In the genomic region with DNA sequence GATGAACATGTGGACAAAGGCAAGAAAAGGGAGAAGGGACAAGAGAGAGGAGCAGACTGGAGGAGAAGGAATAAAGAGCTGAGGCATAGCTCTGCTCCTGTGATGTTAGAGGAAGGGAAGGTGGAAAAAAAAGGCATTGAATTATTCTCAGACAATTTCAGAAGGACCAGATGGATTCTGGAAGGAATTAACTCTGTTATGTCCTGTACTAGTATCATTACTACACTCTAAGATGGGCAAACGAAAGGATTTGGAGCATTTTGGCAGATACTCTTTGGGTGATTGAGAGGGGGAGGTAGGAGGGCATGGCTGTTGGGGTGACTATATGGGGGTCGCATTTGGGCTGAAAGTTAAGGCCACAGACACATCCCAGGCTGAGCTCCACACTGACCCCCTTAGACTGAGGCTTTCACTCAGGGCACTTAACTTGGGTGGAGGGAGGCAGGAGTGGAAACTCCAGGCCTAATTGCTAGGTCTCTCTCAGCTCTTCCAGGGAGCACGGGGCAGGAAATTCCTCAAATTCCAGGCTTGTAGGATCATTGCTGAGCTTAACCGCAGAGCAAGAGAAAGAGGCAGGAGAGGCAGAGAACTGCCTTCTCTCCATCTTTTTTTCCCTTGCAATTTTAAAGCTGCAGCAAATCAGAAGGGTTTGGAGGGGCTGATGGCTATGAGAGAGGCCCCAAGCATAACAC, we compare ENCODE assay signal across 8 cellular contexts. TPM values are rescaled to one million over a fixed set of nuclear protein-coding genes. Genes with fewer than 3 reads are reported as not detected.
DNase-seq lines count a peak whose midpoint lies in the region; ATAC-seq, FAIRE-seq and TF ChIP-seq lines count a peak whose summit lies in the region.

No MANE protein-coding gene starts in this region.

- TF ChIP-seq POLR2A in H54 (IDR thresholded peaks at IDR 0.05; ENCODE audit: low read depth, low read length) (peak; percentile 21; the same call in 1 of the 2 replicates), gastrocnemius medialis (IDR thresholded peaks at IDR 0.05) (no peak)

- H3K27ac ChIP-seq in astrocyte (ENCODE audit: low read depth, low read length) (peak overlapping the region; percentile 97), hepatocyte (peak overlapping the region; percentile 96), gastrocnemius medialis (peak overlapping the region; percentile 49 to 75 (median 66))

- H3K4me1 ChIP-seq in astrocyte (ENCODE audit: insufficient read depth, low read length) (peaks cover 59% of the 10 kb centered on the region), hepatocyte (ENCODE audit: insufficient read depth) (peaks cover 52% of the 10 kb centered on the region), gastrocnemius medialis (peaks cover 28 to 33% of the 10 kb centered on the region in 2 donors)

- FAIRE-seq in H54 (lab: Jason Lieb, UNC) (no peak), astrocyte (lab: Jason Lieb, UNC) (peak; percentile 99)

- H3K4me1 Mint-ChIP-seq in astrocyte (ENCODE audit: low read depth, unreplicated experiment) = peaks cover 91% of the 10 kb centered on the region

- H3K27me3 ChIP-seq in astrocyte (ENCODE audit: insufficient read depth, low read length) = no peaks in the 10 kb centered on the region
- no peaks in the 10 kb centered on the region for H3K27me3 ChIP-seq in hepatocyte
- no peaks in the 10 kb centered on the region for H3K27me3 ChIP-seq in gastrocnemius medialis

- H3K9me2 ChIP-seq in hepatocyte (replicated peaks; ENCODE audit: insufficient read depth) = no peaks in the 10 kb centered on the region

- H3K4me2 ChIP-seq in astrocyte (ENCODE audit: low read length) (peak overlapping the region; percentile 86), hepatocyte (peak overlapping the region; percentile 66)

- H3K4me3 ChIP-seq in astrocyte (ENCODE audit: insufficient read depth, low read depth, low read length) (peak overlapping the region; percentile 34), hepatocyte (no peak overlapping the region), gastrocnemius medialis (no peak overlapping the region)

- peak overlapping the region; percentile 60 for H3K4me3 Mint-ChIP-seq in astrocyte (ENCODE audit: unreplicated experiment)

- H4K20me1 ChIP-seq in astrocyte (ENCODE audit: insufficient read depth, low read length) (no peaks in the 10 kb centered on the region), hepatocyte (ENCODE audit: insufficient read depth, poor library complexity, severe bottlenecking) (no peaks in the 10 kb centered on the region)

- peaks cover 5% of the 10 kb centered on the region for H3K36me3 Mint-ChIP-seq in astrocyte (ENCODE audit: low read depth, unreplicated experiment)

- H3K36me3 ChIP-seq in astrocyte (ENCODE audit: insufficient read depth, low read length) = no peaks in the 10 kb centered on the region
- H3K36me3 ChIP-seq in hepatocyte (replicated peaks; ENCODE audit: insufficient read depth, low read depth) = no peaks in the 10 kb centered on the region
- H3K36me3 ChIP-seq in gastrocnemius medialis = no peaks in the 10 kb centered on the region

- no peaks in the 10 kb centered on the region for H3K9me3 Mint-ChIP-seq in astrocyte (ENCODE audit: unreplicated experiment)

- H2AFZ ChIP-seq in astrocyte (ENCODE audit: low read depth, low read length) (no peak overlapping the region), hepatocyte (no peak overlapping the region)

- H3K79me2 ChIP-seq in astrocyte (ENCODE audit: insufficient read depth, low read length) (peaks cover 87% of the 10 kb centered on the region), hepatocyte (peaks cover 79% of the 10 kb centered on the region)

- H3K27me3 Mint-ChIP-seq in astrocyte (ENCODE audit: low read depth, unreplicated experiment) = no peaks in the 10 kb centered on the region

- WGBS in hepatocyte (ENCODE audit: low lambda C conversion rate, missing lambda C conversion rate) = 15% methylated on average over 4 of the region's 4 CpGs

- H3K9me3 ChIP-seq in astrocyte (ENCODE audit: insufficient read depth, low read depth, low read length) = no peaks in the 10 kb centered on the region
- no peaks in the 10 kb centered on the region for H3K9me3 ChIP-seq in hepatocyte (ENCODE audit: low read depth)
- H3K9me3 ChIP-seq in gastrocnemius medialis = no peaks in the 10 kb centered on the region

- peak; percentile 59 for DNase-seq in H54 (ENCODE audit: insufficient read length, low spot score)
- peak; percentile 96 for DNase-seq in astrocyte (ENCODE audit: low read depth)
- peak; percentile 80 for DNase-seq in hepatocyte (ENCODE audit: low spot score)
- DNase-seq in gastrocnemius medialis = peak in 1 of 2 donors; percentile 52
- no peak for DNase-seq in mesenteric fat pad (ENCODE audit: low spot score)

- H3K27ac Mint-ChIP-seq in astrocyte (ENCODE audit: unreplicated experiment) = peak overlapping the region; percentile 97

- intact Hi-C loops in gastrocnemius medialis (cut with DNase I; ENCODE audit: low total_unique reads) = no loop called here

- in situ Hi-C loops in gastrocnemius medialis (cut with MboI; ENCODE audit: low sequenced_read_pairs in 4 of 4) = no loop called here

- ATAC-seq in gastrocnemius medialis (peak; percentile 81), HG03025 (IDR thresholded peaks at IDR 0.05; ENCODE audit: low FRiP score, unreplicated experiment) (no peak), HG02981 (IDR thresholded peaks at IDR 0.05; ENCODE audit: unreplicated experiment) (no peak), HG02759 (IDR thresholded peaks at IDR 0.05; ENCODE audit: unreplicated experiment) (no peak)

- peak overlapping the region; percentile 82 for H3K9ac ChIP-seq in astrocyte (ENCODE audit: low read length)

- no peak for TF ChIP-seq CTCF in astrocyte (IDR thresholded peaks at IDR 0.05; ENCODE audit: insufficient read depth, low read depth, low read length)
- peak; percentile 5 for TF ChIP-seq CTCF in hepatocyte (IDR thresholded peaks at IDR 0.05; ENCODE audit: poor library complexity)
- TF ChIP-seq CTCF in gastrocnemius medialis (IDR thresholded peaks at IDR 0.05 in 4 of 5, conservative IDR thresholded peaks at IDR 0.05 in 1 of 5) = no peak

RNA-seq across cellular contexts. Expression of gene KIRREL1, which starts 25.9 kb away (rescaled TPM):
- total RNA-seq in astrocyte (195 and 231 TPM in 2 replicates), hepatocyte (33.5 and 47.1 TPM in 2 replicates), gastrocnemius medialis (10 to 100 TPM in 1 of 4 donors, 1 to 10 TPM in 3; 2.8 to 15.1 (median 6.6) TPM), mesenteric fat pad (99.8 TPM)
- 14.8 and 20.4 TPM in 2 replicates for polyA plus RNA-seq in hepatocyte

Comparison
In these comparisons a context has a peak if more than half of its experiments do, and no peak if none do; other contexts are left out.
1. ATAC-seq: peak in gastrocnemius medialis (2 of 2); none in HG03025 (single experiment), HG02981 (single experiment) and HG02759 (single experiment).
2. Peak in every context shown above with its lines, with median percentiles within 50 percentile points of each other: H3K27ac ChIP-seq.